ENCODE assay signal across 26 cellular contexts in genomic region chr2:223519471-223519870, GRCh38.
"Had no signal": no experiment of that assay in that cellular context is flagged by ENCODE, and none has a peak within 500 bp of the region (broad histone marks: within the 10 kb centered on the region; RNA-seq: fewer than 3 reads in every experiment).

No MANE protein-coding gene starts in this region.

- H3K27ac ChIP-seq: body of pancreas, brain microvascular endothelial cell, breast epithelium, VCaP had no signal

- H3K36me3 ChIP-seq: brain microvascular endothelial cell had no signal

- DNase-seq: activated B cell treated with CpG ODN at 0.5 μM for 24 hours; activated CD4-positive, alpha-beta memory T cell treated with anti-CD3 and anti-CD28 coated beads for 36 hours; activated CD4-positive, alpha-beta T cell treated with anti-CD3 and anti-CD28 coated beads for 4 hours; activated CD4-positive, alpha-beta T cell treated with anti-CD3 and anti-CD28 coated beads, Interleukin-2, amount 10 ng/mL, durations not matched to agents 24 days and 14 days; activated CD4-positive, alpha-beta T cell treated with anti-CD3 and anti-CD28 coated beads, Interleukin-2, amount 50 U/mL, for 1 hour; activated CD4-positive, alpha-beta T cell treated with anti-CD3 and anti-CD28 coated beads, Interleukin-2, amount 50 U/mL, for 4 hours; activated CD4-positive, CD25-positive, alpha-beta regulatory T cell treated with anti-CD3 and anti-CD28 coated beads, Interleukin-2, amount 50 U/mL, for 72 hours; activated CD8-positive, alpha-beta memory T cell treated with anti-CD3 and anti-CD28 coated beads, Interleukin-2, amount 50 U/mL, for 4 hours; activated CD8-positive, alpha-beta T cell treated with anti-CD3 and anti-CD28 coated beads for 36 hours; activated effector memory CD4-positive, alpha-beta T cell treated with Interleukin-2 at 50 U/mL for 16 hours; activated gamma-delta T cell; activated naive CD4-positive, alpha-beta T cell treated with anti-CD3 and anti-CD28 coated beads, Interleukin-2, amount 10 ng/mL, durations not matched to agents 7 days and 5 days; activated naive CD4-positive, alpha-beta T cell treated with Interleukin-2 at 50 U/mL for 16 hours; activated naive CD8-positive, alpha-beta T cell treated with anti-CD3 and anti-CD28 coated beads, Interleukin-2, amount 10 ng/mL, durations not matched to agents 7 days and 5 days; activated naive CD8-positive, alpha-beta T cell treated with anti-CD3 and anti-CD28 coated beads, Interleukin-2, amount 50 U/mL, for 24 hours; activated T-cell treated with anti-CD3 and anti-CD28 coated beads, Interleukin-2, amount 50 U/mL, for 1 hour; activated T-cell treated with anti-CD3 and anti-CD28 coated beads, Interleukin-2, amount 50 U/mL, for 4 hours; aorta; body of pancreas; brain microvascular endothelial cell; central memory CD4-positive, alpha-beta T cell; T-helper 1 cell; T-helper 2 cell; T-helper 9 cell had no signal

- H3K9me3 ChIP-seq: body of pancreas, breast epithelium had no signal

- H3K4me3 ChIP-seq: body of pancreas, breast epithelium had no signal

- H3K27me3 ChIP-seq: body of pancreas, brain microvascular endothelial cell, breast epithelium had no signal

- H3K4me1 ChIP-seq: body of pancreas, breast epithelium had no signal
